ENCODE assay signal across 19 cellular contexts in the genomic region with DNA sequence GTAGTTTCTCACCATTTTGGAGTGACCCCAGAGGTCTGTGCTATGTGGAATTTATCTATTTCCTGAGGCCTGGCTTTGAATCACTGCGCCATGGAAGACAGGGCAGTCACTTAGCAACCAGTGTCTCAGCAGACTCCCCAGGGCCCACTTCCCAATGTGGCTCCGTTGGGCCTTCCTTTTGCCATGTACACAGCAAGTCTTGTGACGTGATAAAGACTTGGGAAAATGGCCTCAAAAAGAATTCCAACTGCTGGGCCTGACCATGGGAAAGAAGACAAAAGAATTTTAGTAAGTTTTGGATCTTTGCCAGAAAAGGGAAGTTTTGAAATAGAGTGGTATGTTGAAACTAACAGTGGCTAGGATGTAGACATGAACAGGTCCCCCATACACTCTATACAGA. TPM values are rescaled to one million over a fixed set of nuclear protein-coding genes. Genes with fewer than 3 reads are reported as not detected.
A peak's percentile ranks its signal among the peaks of the same experiment; 100 is the strongest.
DNase-seq lines count a peak whose midpoint lies in the region; ATAC-seq and TF ChIP-seq lines count a peak whose summit lies in the region.
"Had no signal": no experiment of that assay in that cellular context is flagged by ENCODE, and none has a peak within 500 bp of the region (broad histone marks: within the 10 kb centered on the region; RNA-seq: fewer than 3 reads in every experiment).

No MANE protein-coding gene starts in this region.

- H3K4me3 ChIP-seq in left ventricle myocardium inferior (no peak overlapping the region), adipocyte (ENCODE audit: low read length) (no peak overlapping the region), thyroid gland (replicated peaks in 1 of 3) (no peak overlapping the region)

- no peak overlapping the region for H3K9ac ChIP-seq in adipocyte (ENCODE audit: low read length)
- H3K9ac ChIP-seq: parathyroid adenoma had no signal

- H3K9me3 Mint-ChIP-seq in glutamatergic neuron (ENCODE audit: unreplicated experiment): peaks cover 4% of the 10 kb centered on the region

- H3K36me3 Mint-ChIP-seq in glutamatergic neuron (ENCODE audit: unreplicated experiment): peaks cover 4% of the 10 kb centered on the region
- H3K36me3 Mint-ChIP-seq: IgD-negative memory B cell had no signal

- POLR2A ChIA-PET in HEK293T (lab: Yijun Ruan, JAX): no interaction called here

- no peak for DNase-seq in left ventricle myocardium inferior
- DNase-seq in Right ventricle myocardium inferior (ENCODE audit: missing footprints): no peak
- peak; percentile 31 for DNase-seq in adipocyte (ENCODE audit: low read depth)
- DNase-seq in glutamatergic neuron: peak; percentile 33
- peak; percentile 20 to 24 for DNase-seq in thyroid gland
- DNase-seq in HEK293T (ENCODE audit: extremely low spot score): no peak
- DNase-seq: activated naive CD4-positive, alpha-beta T cell; activated T-cell treated with anti-CD3 and anti-CD28 coated beads for 4 hours; mammary epithelial cell; naive B cell; NCI-H1105; RPMI8226; SW 1271 had no signal

- no peak for TF ChIP-seq POLR2A in thyroid gland (IDR thresholded peaks at IDR 0.05)

- peaks cover 30% of the 10 kb centered on the region for H3K4me1 ChIP-seq in left ventricle myocardium inferior
- no peaks in the 10 kb centered on the region for H3K4me1 ChIP-seq in adipocyte (ENCODE audit: control insufficient read depth, insufficient read depth, low read length)
- peaks cover 0 to 13% of the 10 kb centered on the region in 2 donors for H3K4me1 ChIP-seq in thyroid gland
- H3K4me1 ChIP-seq: parathyroid adenoma had no signal

- ATAC-seq in Right ventricle myocardium inferior (no peak), GM21367 (IDR thresholded peaks at IDR 0.05; ENCODE audit: unreplicated experiment) (no peak), HG03108 (IDR thresholded peaks at IDR 0.05; ENCODE audit: unreplicated experiment) (no peak)
- ATAC-seq: HCT116 had no signal

- CTCF ChIA-PET in HEK293T (lab: Yijun Ruan, JAX): interaction anchor here (1.1 to 3.3 kb wide), 2 partner anchors 17 kb away, joined by 3 to 14 read pairs; no protein-coding TSS in a partner anchor

- H3K27me3 ChIP-seq in left ventricle myocardium inferior (ENCODE audit: low read depth) (no peaks in the 10 kb centered on the region), adipocyte (replicated peaks; ENCODE audit: control insufficient read depth, insufficient read depth, low read length) (peaks cover 18% of the 10 kb centered on the region), thyroid gland (no peaks in the 10 kb centered on the region)

- peaks cover 3% of the 10 kb centered on the region for H3K27me3 Mint-ChIP-seq in glutamatergic neuron (ENCODE audit: unreplicated experiment)

- H3K27ac Mint-ChIP-seq in glutamatergic neuron (ENCODE audit: unreplicated experiment): no peak overlapping the region
- H3K27ac Mint-ChIP-seq: IgD-negative memory B cell, naive B cell had no signal

- no peak for TF ChIP-seq CTCF in left ventricle myocardium inferior (IDR thresholded peaks at IDR 0.05; ENCODE audit: borderline replicate concordance)
- no peak for TF ChIP-seq CTCF in glutamatergic neuron (IDR thresholded peaks at IDR 0.05; ENCODE audit: partially characterized antibody, unreplicated experiment)
- no peak for TF ChIP-seq CTCF in thyroid gland (IDR thresholded peaks at IDR 0.05)

- no peaks in the 10 kb centered on the region for H3K9me3 ChIP-seq in left ventricle myocardium inferior (replicated peaks)
- no peaks in the 10 kb centered on the region for H3K9me3 ChIP-seq in adipocyte (ENCODE audit: control insufficient read depth, low read length)
- H3K9me3 ChIP-seq in thyroid gland: no peaks in the 10 kb centered on the region

- intact Hi-C loops in left ventricle myocardium inferior (cut with micrococcal nuclease): no loop called here
- intact Hi-C loops in Right ventricle myocardium inferior (cut with DNase I): no loop called here
- intact Hi-C loops in thyroid gland (cut with DNase I): no loop called here

- 45 to 53% methylated on average over 3 of the region's 3 CpGs for WGBS in thyroid gland, 2 donors

- H3K36me3 ChIP-seq in left ventricle myocardium inferior: no peaks in the 10 kb centered on the region
- no peaks in the 10 kb centered on the region for H3K36me3 ChIP-seq in adipocyte (ENCODE audit: control insufficient read depth, insufficient read depth, low read length, severe bottlenecking)
- H3K36me3 ChIP-seq in thyroid gland: no peaks in the 10 kb centered on the region

- peak overlapping the region; percentile 19 for H3K27ac ChIP-seq in left ventricle myocardium inferior (replicated peaks)
- H3K27ac ChIP-seq in thyroid gland: no peak overlapping the region
- H3K27ac ChIP-seq: HL-60, parathyroid adenoma had no signal

- H3K4me3 Mint-ChIP-seq in glutamatergic neuron (ENCODE audit: unreplicated experiment): no peak overlapping the region
- H3K4me3 Mint-ChIP-seq: IgD-negative memory B cell, naive B cell had no signal

- H3K4me1 Mint-ChIP-seq in glutamatergic neuron (ENCODE audit: low read depth, unreplicated experiment): no peaks in the 10 kb centered on the region
- H3K4me1 Mint-ChIP-seq: IgD-negative memory B cell, naive B cell had no signal

TF ChIP-seq in HEK293T, 16 proteins besides CTCF, POLR2A, EP300 and RAD21:
- TF ChIP-seq TARDBP (IDR thresholded peaks at IDR 0.05): no peak
- TF ChIP-seq ZNF384 (IDR thresholded peaks at IDR 0.05): no peak
- TF ChIP-seq SP1 (IDR thresholded peaks at IDR 0.05): no peak
- TF ChIP-seq SUZ12 (IDR thresholded peaks at IDR 0.05): no peak
- no peak for TF ChIP-seq FOXM1 (IDR thresholded peaks at IDR 0.05; ENCODE audit: borderline replicate concordance)
- no peak for TF ChIP-seq FOXK2 (IDR thresholded peaks at IDR 0.05)
- no peak for TF ChIP-seq BHLHE40 (IDR thresholded peaks at IDR 0.05; ENCODE audit: borderline replicate concordance)
- TF ChIP-seq HDGF (IDR thresholded peaks at IDR 0.05; ENCODE audit: borderline replicate concordance): no peak
- no peak for TF ChIP-seq ELF4 (IDR thresholded peaks at IDR 0.05)
- no peak for TF ChIP-seq NFRKB (IDR thresholded peaks at IDR 0.05)

RNA-seq across cellular contexts. Expression of gene TLR5, which starts 36.2 kb away (rescaled TPM):
- total RNA-seq in left ventricle myocardium inferior (2.3 TPM), Right ventricle myocardium inferior (3.1 TPM), glutamatergic neuron (ENCODE audit: unreplicated experiment) (not detected), thyroid gland (10 to 100 TPM in 1 of 4 donors, 1 to 10 TPM in 3; 3.3 to 11.6 (median 6.7) TPM)

Comparison
In these comparisons a context has a peak if more than half of its experiments do, and no peak if none do; other contexts are left out.
1. DNase-seq: peak in adipocyte (single experiment), glutamatergic neuron (single experiment) and thyroid gland (2 of 2); none in left ventricle myocardium inferior (single experiment), Right ventricle myocardium inferior (single experiment) and HEK293T (single experiment).